8 cellular contexts compared by ENCODE assay signal in genomic region chr11:107457205-107457557, GRCh38.
DNase-seq lines count a peak whose midpoint lies in the region; TF ChIP-seq lines count a peak whose summit lies in the region.

No MANE protein-coding gene starts in this region.

- H2AFZ ChIP-seq in Loucy (ENCODE audit: low read length) = peak overlapping the region; percentile 96

- peak overlapping the region; percentile 84 for H3K27ac ChIP-seq in subcutaneous abdominal adipose tissue (ENCODE audit: low read depth, low read length)

- peak overlapping the region; percentile 87 for H3K9ac ChIP-seq in Loucy (ENCODE audit: low read depth, low read length, poor library complexity, severe bottlenecking)
- peak overlapping the region; percentile 86 to 100 (median 96) for H3K9ac ChIP-seq in subcutaneous abdominal adipose tissue (ENCODE audit: low read length in 5 of 5)

- H3K4me2 ChIP-seq in Loucy (ENCODE audit: low read depth, low read length, poor library complexity, severe bottlenecking) = peak overlapping the region; percentile 96

- peak; percentile 12 for DNase-seq in NCI-H82 (lab: John Stamatoyannopoulos, UW)
- DNase-seq in NCI-H82 treated with DMSO at 0.1 percent for 48 hours (lab: John Stamatoyannopoulos, UW; ENCODE audit: unreplicated experiment) = no peak
- peak; percentile 9 to 22 for DNase-seq in HAP-1 (ENCODE audit: low spot score in 2 of 2)
- peak; percentile 24 for DNase-seq in astrocyte of the hippocampus (ENCODE audit: low read depth, low spot score)
- peak; percentile 34 for DNase-seq in kidney tubule cell (ENCODE audit: low spot score)
- no peak for DNase-seq in SIG-M5 treated with dmso at 0.1 percent for 504 hours (lab: John Stamatoyannopoulos, UW; ENCODE audit: unreplicated experiment)

- H3K27me3 ChIP-seq in HAP-1 (ENCODE audit: low read depth) = no peaks in the 10 kb centered on the region
- peaks cover 14% of the 10 kb centered on the region for H3K27me3 ChIP-seq in Loucy (ENCODE audit: insufficient read depth, low read length, poor library complexity, severe bottlenecking)
- H3K27me3 ChIP-seq in subcutaneous abdominal adipose tissue (ENCODE audit: control insufficient read depth in 5 of 5, insufficient read depth in 4 of 5, low read length in 5 of 5) = no peaks in the 10 kb centered on the region

- no peak for TF ChIP-seq CTCF in Loucy (conservative IDR thresholded peaks at IDR 0.05; ENCODE audit: low read length)

- H3K9me2 ChIP-seq in Loucy (replicated peaks; ENCODE audit: low read depth, low read length) = no peaks in the 10 kb centered on the region; the same call in 1 of the 2 replicates

- H3K4me1 ChIP-seq in HAP-1 = peaks cover 8% of the 10 kb centered on the region
- peaks cover 9% of the 10 kb centered on the region for H3K4me1 ChIP-seq in Loucy (ENCODE audit: insufficient read depth, low read length, poor library complexity, severe bottlenecking)
- peaks cover 4 to 16% (median 13%) of the 10 kb centered on the region in 5 donors for H3K4me1 ChIP-seq in subcutaneous abdominal adipose tissue (ENCODE audit: control insufficient read depth in 5 of 5, insufficient read depth in 5 of 5, low read length in 5 of 5)

- no peaks in the 10 kb centered on the region for H4K20me1 ChIP-seq in Loucy (ENCODE audit: insufficient read depth, low read length, poor library complexity, severe bottlenecking)

- H3K4me3 ChIP-seq in HAP-1 = peak overlapping the region; percentile 65
- peak overlapping the region; percentile 95 for H3K4me3 ChIP-seq in Loucy (ENCODE audit: low read length, poor library complexity, severe bottlenecking)
- H3K4me3 ChIP-seq in subcutaneous abdominal adipose tissue (ENCODE audit: low read depth in 1 of 5, low read length in 5 of 5) = peak overlapping the region; percentile 85 to 100 (median 97)

- H3K9me3 ChIP-seq in HAP-1 (no peaks in the 10 kb centered on the region), Loucy (ENCODE audit: insufficient read depth, low read depth, low read length) (no peaks in the 10 kb centered on the region), subcutaneous abdominal adipose tissue (ENCODE audit: control insufficient read depth in 5 of 5, low read length in 5 of 5) (no peaks in the 10 kb centered on the region)

- in situ Hi-C loops in HAP-1 (cut with MboI; ENCODE audit: low sequenced_read_pairs) = no loop called here

- peaks cover 18% of the 10 kb centered on the region for H3K36me3 ChIP-seq in HAP-1 (replicated peaks)
- H3K36me3 ChIP-seq in Loucy (ENCODE audit: insufficient read depth, low read length) = peaks cover 4% of the 10 kb centered on the region; the same call in 1 of the 2 replicates
- peaks cover 2 to 21% (median 19%) of the 10 kb centered on the region in 5 donors for H3K36me3 ChIP-seq in subcutaneous abdominal adipose tissue (ENCODE audit: control insufficient read depth in 5 of 5, insufficient read depth in 5 of 5, low read length in 5 of 5)

- no peaks in the 10 kb centered on the region for H3F3A ChIP-seq in Loucy (ENCODE audit: low read depth)

- H3K79me2 ChIP-seq in Loucy (ENCODE audit: insufficient read depth, low read length) = peaks cover 23% of the 10 kb centered on the region

Comparison
In these comparisons a context has a peak if more than half of its experiments do, and no peak if none do; other contexts are left out.
1. DNase-seq: peak in NCI-H82 (single experiment), HAP-1 (2 of 2), astrocyte of the hippocampus (single experiment) and kidney tubule cell (single experiment); none in NCI-H82 treated with DMSO at 0.1 percent for 48 hours (single experiment) and SIG-M5 treated with dmso at 0.1 percent for 504 hours (single experiment).
2. Peak in every context shown above with its lines, with median percentiles within 50 percentile points of each other: H3K4me3 ChIP-seq.